Comparison of ENCODE assay signal across 1 cellular context in the genomic region with DNA sequence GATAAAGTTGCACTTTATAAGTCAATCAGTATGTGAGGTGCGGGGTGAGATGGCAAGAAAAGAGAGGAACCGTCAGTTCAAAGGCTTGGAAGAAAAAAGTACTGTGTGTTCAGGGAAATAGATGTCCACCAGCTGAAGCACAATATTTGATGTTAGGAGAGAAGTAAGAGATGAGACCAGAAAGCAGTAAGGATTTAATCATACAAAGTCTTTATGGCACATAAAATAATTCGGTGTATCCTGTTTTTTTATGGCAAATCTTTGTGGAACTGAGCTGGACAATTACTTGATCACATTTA.
TF ChIP-seq lines count a peak whose summit lies in the region.

No MANE protein-coding gene starts in this region.

TF ChIP-seq in WTC11, 78 proteins besides CTCF, POLR2A, EP300 and RAD21 (continued from another document):
- TF ChIP-seq, protein P1, sequence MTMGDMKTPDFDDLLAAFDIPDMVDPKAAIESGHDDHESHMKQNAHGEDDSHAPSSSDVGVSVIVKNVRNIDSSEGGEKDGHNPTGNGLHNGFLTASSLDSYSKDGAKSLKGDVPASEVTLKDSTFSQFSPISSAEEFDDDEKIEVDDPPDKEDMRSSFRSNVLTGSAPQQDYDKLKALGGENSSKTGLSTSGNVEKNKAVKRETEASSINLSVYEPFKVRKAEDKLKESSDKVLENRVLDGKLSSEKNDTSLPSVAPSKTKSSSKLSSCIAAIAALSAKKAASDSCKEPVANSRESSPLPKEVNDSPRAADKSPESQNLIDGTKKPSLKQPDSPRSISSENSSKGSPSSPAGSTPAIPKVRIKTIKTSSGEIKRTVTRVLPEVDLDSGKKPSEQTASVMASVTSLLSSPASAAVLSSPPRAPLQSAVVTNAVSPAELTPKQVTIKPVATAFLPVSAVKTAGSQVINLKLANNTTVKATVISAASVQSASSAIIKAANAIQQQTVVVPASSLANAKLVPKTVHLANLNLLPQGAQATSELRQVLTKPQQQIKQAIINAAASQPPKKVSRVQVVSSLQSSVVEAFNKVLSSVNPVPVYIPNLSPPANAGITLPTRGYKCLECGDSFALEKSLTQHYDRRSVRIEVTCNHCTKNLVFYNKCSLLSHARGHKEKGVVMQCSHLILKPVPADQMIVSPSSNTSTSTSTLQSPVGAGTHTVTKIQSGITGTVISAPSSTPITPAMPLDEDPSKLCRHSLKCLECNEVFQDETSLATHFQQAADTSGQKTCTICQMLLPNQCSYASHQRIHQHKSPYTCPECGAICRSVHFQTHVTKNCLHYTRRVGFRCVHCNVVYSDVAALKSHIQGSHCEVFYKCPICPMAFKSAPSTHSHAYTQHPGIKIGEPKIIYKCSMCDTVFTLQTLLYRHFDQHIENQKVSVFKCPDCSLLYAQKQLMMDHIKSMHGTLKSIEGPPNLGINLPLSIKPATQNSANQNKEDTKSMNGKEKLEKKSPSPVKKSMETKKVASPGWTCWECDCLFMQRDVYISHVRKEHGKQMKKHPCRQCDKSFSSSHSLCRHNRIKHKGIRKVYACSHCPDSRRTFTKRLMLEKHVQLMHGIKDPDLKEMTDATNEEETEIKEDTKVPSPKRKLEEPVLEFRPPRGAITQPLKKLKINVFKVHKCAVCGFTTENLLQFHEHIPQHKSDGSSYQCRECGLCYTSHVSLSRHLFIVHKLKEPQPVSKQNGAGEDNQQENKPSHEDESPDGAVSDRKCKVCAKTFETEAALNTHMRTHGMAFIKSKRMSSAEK (CRISPR knock-in tag; IDR thresholded peaks at IDR 0.05; ENCODE audit: borderline replicate concordance): no peak
- TF ChIP-seq, protein P2, sequence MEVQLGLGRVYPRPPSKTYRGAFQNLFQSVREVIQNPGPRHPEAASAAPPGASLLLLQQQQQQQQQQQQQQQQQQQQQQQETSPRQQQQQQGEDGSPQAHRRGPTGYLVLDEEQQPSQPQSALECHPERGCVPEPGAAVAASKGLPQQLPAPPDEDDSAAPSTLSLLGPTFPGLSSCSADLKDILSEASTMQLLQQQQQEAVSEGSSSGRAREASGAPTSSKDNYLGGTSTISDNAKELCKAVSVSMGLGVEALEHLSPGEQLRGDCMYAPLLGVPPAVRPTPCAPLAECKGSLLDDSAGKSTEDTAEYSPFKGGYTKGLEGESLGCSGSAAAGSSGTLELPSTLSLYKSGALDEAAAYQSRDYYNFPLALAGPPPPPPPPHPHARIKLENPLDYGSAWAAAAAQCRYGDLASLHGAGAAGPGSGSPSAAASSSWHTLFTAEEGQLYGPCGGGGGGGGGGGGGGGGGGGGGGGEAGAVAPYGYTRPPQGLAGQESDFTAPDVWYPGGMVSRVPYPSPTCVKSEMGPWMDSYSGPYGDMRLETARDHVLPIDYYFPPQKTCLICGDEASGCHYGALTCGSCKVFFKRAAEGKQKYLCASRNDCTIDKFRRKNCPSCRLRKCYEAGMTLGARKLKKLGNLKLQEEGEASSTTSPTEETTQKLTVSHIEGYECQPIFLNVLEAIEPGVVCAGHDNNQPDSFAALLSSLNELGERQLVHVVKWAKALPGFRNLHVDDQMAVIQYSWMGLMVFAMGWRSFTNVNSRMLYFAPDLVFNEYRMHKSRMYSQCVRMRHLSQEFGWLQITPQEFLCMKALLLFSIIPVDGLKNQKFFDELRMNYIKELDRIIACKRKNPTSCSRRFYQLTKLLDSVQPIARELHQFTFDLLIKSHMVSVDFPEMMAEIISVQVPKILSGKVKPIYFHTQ (CRISPR knock-in tag; IDR thresholded peaks at IDR 0.05): no peak
- TF ChIP-seq TEAD4 (CRISPR knock-in tag; IDR thresholded peaks at IDR 0.05) (no peak), SMAD3 (CRISPR knock-in tag; IDR thresholded peaks at IDR 0.05; ENCODE audit: borderline replicate concordance) (no peak), NR2C2 (CRISPR knock-in tag; IDR thresholded peaks at IDR 0.05) (no peak), TCF7 (CRISPR knock-in tag; IDR thresholded peaks at IDR 0.05; ENCODE audit: low read depth) (no peak), RORB (CRISPR knock-in tag; IDR thresholded peaks at IDR 0.05) (no peak), TP53 (CRISPR knock-in tag; IDR thresholded peaks at IDR 0.05) (no peak), ELF4 (CRISPR knock-in tag; IDR thresholded peaks at IDR 0.05; ENCODE audit: low read depth) (no peak), CREM (CRISPR knock-in tag; IDR thresholded peaks at IDR 0.05) (no peak), ATF1 (CRISPR knock-in tag; IDR thresholded peaks at IDR 0.05) (no peak), SMAD4 (CRISPR knock-in tag; IDR thresholded peaks at IDR 0.05) (no peak), HMGXB4 (CRISPR knock-in tag; IDR thresholded peaks at IDR 0.05) (no peak), ZNF396 (CRISPR knock-in tag; IDR thresholded peaks at IDR 0.05; ENCODE audit: borderline replicate concordance) (no peak)
TF ChIP-seq in WTC11: peak in this region for 0.
